ENCODE assay signal across 12 cellular contexts in genomic region chr7:121531175-121532070, GRCh38.
A peak's percentile ranks its signal among the peaks of the same experiment; 100 is the strongest.
DNase-seq lines count a peak whose midpoint lies in the region; ATAC-seq, FAIRE-seq and TF ChIP-seq lines count a peak whose summit lies in the region.
"Had no signal": no experiment of that assay in that cellular context is flagged by ENCODE, and none has a peak within 500 bp of the region (broad histone marks: within the 10 kb centered on the region; RNA-seq: fewer than 3 reads in every experiment).

No MANE protein-coding gene starts in this region.

- intact Hi-C loops in Right ventricle myocardium inferior (cut with DNase I), result no loop called here

- CTCF ChIA-PET in activated CD8-positive, alpha-beta T cell treated with anti-CD3 and anti-CD28 coated beads, Interleukin-2, amount 10 ng/mL, durations not matched to agents 7 days and 5 days (lab: Charles Lee), result interaction anchor here (0.7 to 3.3 kb wide), 7 partner anchors 7 to 164 kb away, joined by 3 to 19 read pairs (median 11); partner anchors contain the start of gene FAM3C

- peak overlapping the region; percentile 99 for H3K4me2 ChIP-seq in KMS-11

- peaks cover 68% of the 10 kb centered on the region for H3K4me1 ChIP-seq in KMS-11 (ENCODE audit: low read depth, poor library complexity, severe bottlenecking)
- H3K4me1 ChIP-seq: right lobe of liver had no signal

- no peaks in the 10 kb centered on the region for H3K79me2 ChIP-seq in KMS-11 (ENCODE audit: insufficient read depth, low read depth)

- POLR2A ChIA-PET in activated CD8-positive, alpha-beta T cell treated with anti-CD3 and anti-CD28 coated beads, Interleukin-2, amount 10 ng/mL, durations not matched to agents 7 days and 5 days (lab: Charles Lee), result interaction anchor here (1.2 to 2.3 kb wide), 2 partner anchors 9 to 13 kb away, joined by 3 to 17 read pairs; no protein-coding TSS in a partner anchor

- peak overlapping the region; percentile 32 for H3K4me3 Mint-ChIP-seq in activated CD8-positive, alpha-beta T cell treated with anti-CD3 and anti-CD28 coated beads, Interleukin-2, amount 10 ng/mL, durations not matched to agents 7 days and 5 days
- H3K4me3 Mint-ChIP-seq in immature natural killer cell, result peak overlapping the region; percentile 60 to 83 (median 66)

- H3K27ac ChIP-seq in KMS-11, result peak overlapping the region; percentile 82
- H3K27ac ChIP-seq: right lobe of liver had no signal

- peaks cover 4% of the 10 kb centered on the region for H3K36me3 Mint-ChIP-seq in activated CD8-positive, alpha-beta T cell treated with anti-CD3 and anti-CD28 coated beads, Interleukin-2, amount 10 ng/mL, durations not matched to agents 7 days and 5 days (ENCODE audit: low read depth)
- no peaks in the 10 kb centered on the region for H3K36me3 Mint-ChIP-seq in immature natural killer cell

- peak overlapping the region; percentile 41 for H2AFZ ChIP-seq in KMS-11 (ENCODE audit: low read depth)

- FAIRE-seq in D721Med (lab: Jason Lieb, UNC), result peak; percentile 86

- no peak for ATAC-seq in activated CD8-positive, alpha-beta T cell treated with anti-CD3 and anti-CD28 coated beads, Interleukin-2, amount 10 ng/mL, durations not matched to agents 7 days and 5 days
- ATAC-seq in Right ventricle myocardium inferior (no peak), HG03442 (IDR thresholded peaks at IDR 0.05; ENCODE audit: unreplicated experiment) (no peak)

- H3K27me3 ChIP-seq in KMS-11 (ENCODE audit: insufficient read depth, low read depth), result no peaks in the 10 kb centered on the region
- H3K27me3 ChIP-seq: right lobe of liver, vagina had no signal

- DNase-seq in D721Med (ENCODE audit: insufficient read length, low spot score) (no peak), immature natural killer cell (no peak), epidermal melanocyte (ENCODE audit: insufficient read length, low spot score) (no peak), NAMALWA (ENCODE audit: low spot score) (no peak), Right ventricle myocardium inferior (ENCODE audit: missing footprints) (no peak)
- no peak for DNase-seq in activated CD8-positive, alpha-beta T cell treated with anti-CD3 and anti-CD28 coated beads, Interleukin-2, amount 10 ng/mL, durations not matched to agents 7 days and 5 days
- DNase-seq: NCI-H1105, right lobe of liver, T-helper 9 cell had no signal

- H3K27me3 Mint-ChIP-seq in activated CD8-positive, alpha-beta T cell treated with anti-CD3 and anti-CD28 coated beads, Interleukin-2, amount 10 ng/mL, durations not matched to agents 7 days and 5 days (ENCODE audit: low read depth), result peaks cover 6% of the 10 kb centered on the region
- H3K27me3 Mint-ChIP-seq in immature natural killer cell (ENCODE audit: low read depth in 3 of 3), result peaks cover 3 to 16% (median 10%) of the 10 kb centered on the region in 3 donors

- TF ChIP-seq CTCF in D721Med (IDR thresholded peaks at IDR 0.05; ENCODE audit: insufficient read depth, missing control alignments) (no peak), KMS-11 (conservative IDR thresholded peaks at IDR 0.05; ENCODE audit: low read depth, low read length) (no peak)

- H4K20me1 ChIP-seq in KMS-11 (ENCODE audit: insufficient read depth), result no peaks in the 10 kb centered on the region

- peak overlapping the region; percentile 90 for H3K27ac Mint-ChIP-seq in activated CD8-positive, alpha-beta T cell treated with anti-CD3 and anti-CD28 coated beads, Interleukin-2, amount 10 ng/mL, durations not matched to agents 7 days and 5 days
- peak overlapping the region; percentile 89 to 95 (median 92) for H3K27ac Mint-ChIP-seq in immature natural killer cell

- H3K9ac ChIP-seq in KMS-11, result peak overlapping the region; percentile 5; the same call in 1 of the 2 replicates

- peaks cover 30% of the 10 kb centered on the region for H3K4me1 Mint-ChIP-seq in activated CD8-positive, alpha-beta T cell treated with anti-CD3 and anti-CD28 coated beads, Interleukin-2, amount 10 ng/mL, durations not matched to agents 7 days and 5 days (ENCODE audit: low read depth)
- peaks cover 33 to 52% of the 10 kb centered on the region in 2 donors for H3K4me1 Mint-ChIP-seq in immature natural killer cell

- no peaks in the 10 kb centered on the region for H3K36me3 ChIP-seq in KMS-11 (ENCODE audit: insufficient read depth)
- H3K36me3 ChIP-seq: right lobe of liver, vagina had no signal

- H3K9me3 Mint-ChIP-seq in activated CD8-positive, alpha-beta T cell treated with anti-CD3 and anti-CD28 coated beads, Interleukin-2, amount 10 ng/mL, durations not matched to agents 7 days and 5 days (ENCODE audit: insufficient read depth), result no peaks in the 10 kb centered on the region
- H3K9me3 Mint-ChIP-seq in immature natural killer cell, result no peaks in the 10 kb centered on the region

- H3K4me3 ChIP-seq in KMS-11 (IDR thresholded peaks at IDR 0.05; ENCODE audit: insufficient read depth, low read depth, low read length), result no peak overlapping the region
- H3K4me3 ChIP-seq: right lobe of liver, vagina had no signal
